In the genomic region with DNA sequence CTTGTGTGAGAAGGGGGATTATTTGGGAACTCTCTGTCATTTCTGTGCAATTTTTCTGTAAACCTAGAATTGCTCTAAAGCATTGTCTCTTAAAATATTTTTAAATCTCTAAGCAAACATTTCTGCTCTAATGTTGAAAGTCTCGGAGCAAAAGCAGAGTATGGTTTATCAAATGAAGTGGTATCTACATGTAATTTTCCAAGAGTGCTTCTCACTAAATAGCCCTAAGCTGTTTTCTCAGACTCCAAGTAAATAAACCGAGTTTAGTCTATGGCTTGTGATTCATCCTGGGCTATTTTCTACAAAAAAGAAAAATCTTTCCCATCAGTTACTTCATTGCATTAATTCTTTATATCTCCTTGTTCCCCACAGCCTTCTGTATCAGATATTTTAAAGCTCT, we compare ENCODE assay signal across 25 cellular contexts.
DNase-seq lines count a peak whose midpoint lies in the region; ATAC-seq, FAIRE-seq and TF ChIP-seq lines count a peak whose summit lies in the region.
"Had no signal": no experiment of that assay in that cellular context is flagged by ENCODE, and none has a peak within 500 bp of the region (broad histone marks: within the 10 kb centered on the region; RNA-seq: fewer than 3 reads in every experiment).

No MANE protein-coding gene starts in this region.

- ATAC-seq in HG03135 (IDR thresholded peaks at IDR 0.05; ENCODE audit: unreplicated experiment) = no peak
- ATAC-seq: GM12878, HCT116 had no signal

- DNase-seq in ELR (ENCODE audit: low read depth) (peak; percentile 17), NCI-H69 (lab: John Stamatoyannopoulos, UW) (peak; percentile 27), bronchial epithelial cell (ENCODE audit: low read depth) (peak; percentile 72), renal cortical epithelial cell (ENCODE audit: low read depth) (peak; percentile 12), C1 segment of cervical spinal cord (lab: John Stamatoyannopoulos, UW) (no peak), hippocampal formation (lab: John Stamatoyannopoulos, UW) (no peak)
- DNase-seq: AML-193, COR-L47, DMS 273 treated with DMSO at 0.1 percent for 48 hours, DND-41, GF-D8, GM23248, KBM-7, NCI-H1417, NCI-H187, NCI-H2107, NCI-H510A, NCI-H774, OCI-M1, RPMI8226, SW 1271 had no signal

- no peak overlapping the region for H3K4me3 ChIP-seq in bronchial epithelial cell (ENCODE audit: low read depth, low read length)
- H3K4me3 ChIP-seq: GM12878, GM23248 had no signal

- H3K36me3 ChIP-seq in bronchial epithelial cell (ENCODE audit: control insufficient read depth, insufficient read depth, low read length) = no peaks in the 10 kb centered on the region

- TF ChIP-seq CTCF in bronchial epithelial cell (IDR thresholded peaks at IDR 0.05; ENCODE audit: insufficient read depth, low read length, severe bottlenecking) = no peak

- no peaks in the 10 kb centered on the region for H3K27me3 ChIP-seq in bronchial epithelial cell (ENCODE audit: control insufficient read depth, insufficient read depth, low read length)

- no peak for FAIRE-seq in bronchial epithelial cell (lab: Jason Lieb, UNC)
- FAIRE-seq: GM12878, GM19239 had no signal

Comparison
In these comparisons a context has a peak if more than half of its experiments do, and no peak if none do; other contexts are left out.
1. DNase-seq: peak in ELR (single experiment), NCI-H69 (single experiment), bronchial epithelial cell (single experiment) and renal cortical epithelial cell (single experiment); none in C1 segment of cervical spinal cord (0 of 14) and hippocampal formation (0 of 2).